ENCODE assay signal across 1 cellular context in the genomic region with DNA sequence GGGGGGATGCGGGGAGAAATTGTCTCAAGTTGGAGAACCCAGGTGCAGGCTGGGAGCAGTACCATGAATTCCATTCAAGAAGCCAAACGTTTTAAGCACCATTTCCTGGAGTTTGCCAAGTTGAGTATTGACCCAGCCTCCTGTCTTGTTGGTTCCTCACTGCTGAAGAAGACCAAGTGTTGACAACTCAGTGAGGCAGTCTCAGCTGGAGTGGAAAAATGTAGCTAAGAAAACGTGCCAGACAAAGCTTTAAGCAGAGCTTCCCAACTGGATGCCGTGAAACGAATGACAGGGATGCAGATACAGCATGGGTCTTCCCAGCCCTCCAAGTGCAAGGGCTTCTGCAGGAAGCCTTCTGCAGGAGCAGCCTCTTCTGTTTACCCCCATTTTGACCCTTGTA.
TF ChIP-seq lines count a peak whose summit lies in the region.

No MANE protein-coding gene starts in this region.

TF ChIP-seq in GM23338, 12 proteins besides CTCF, POLR2A, EP300 and RAD21 (continued from another document):
- TF ChIP-seq, protein P1, sequence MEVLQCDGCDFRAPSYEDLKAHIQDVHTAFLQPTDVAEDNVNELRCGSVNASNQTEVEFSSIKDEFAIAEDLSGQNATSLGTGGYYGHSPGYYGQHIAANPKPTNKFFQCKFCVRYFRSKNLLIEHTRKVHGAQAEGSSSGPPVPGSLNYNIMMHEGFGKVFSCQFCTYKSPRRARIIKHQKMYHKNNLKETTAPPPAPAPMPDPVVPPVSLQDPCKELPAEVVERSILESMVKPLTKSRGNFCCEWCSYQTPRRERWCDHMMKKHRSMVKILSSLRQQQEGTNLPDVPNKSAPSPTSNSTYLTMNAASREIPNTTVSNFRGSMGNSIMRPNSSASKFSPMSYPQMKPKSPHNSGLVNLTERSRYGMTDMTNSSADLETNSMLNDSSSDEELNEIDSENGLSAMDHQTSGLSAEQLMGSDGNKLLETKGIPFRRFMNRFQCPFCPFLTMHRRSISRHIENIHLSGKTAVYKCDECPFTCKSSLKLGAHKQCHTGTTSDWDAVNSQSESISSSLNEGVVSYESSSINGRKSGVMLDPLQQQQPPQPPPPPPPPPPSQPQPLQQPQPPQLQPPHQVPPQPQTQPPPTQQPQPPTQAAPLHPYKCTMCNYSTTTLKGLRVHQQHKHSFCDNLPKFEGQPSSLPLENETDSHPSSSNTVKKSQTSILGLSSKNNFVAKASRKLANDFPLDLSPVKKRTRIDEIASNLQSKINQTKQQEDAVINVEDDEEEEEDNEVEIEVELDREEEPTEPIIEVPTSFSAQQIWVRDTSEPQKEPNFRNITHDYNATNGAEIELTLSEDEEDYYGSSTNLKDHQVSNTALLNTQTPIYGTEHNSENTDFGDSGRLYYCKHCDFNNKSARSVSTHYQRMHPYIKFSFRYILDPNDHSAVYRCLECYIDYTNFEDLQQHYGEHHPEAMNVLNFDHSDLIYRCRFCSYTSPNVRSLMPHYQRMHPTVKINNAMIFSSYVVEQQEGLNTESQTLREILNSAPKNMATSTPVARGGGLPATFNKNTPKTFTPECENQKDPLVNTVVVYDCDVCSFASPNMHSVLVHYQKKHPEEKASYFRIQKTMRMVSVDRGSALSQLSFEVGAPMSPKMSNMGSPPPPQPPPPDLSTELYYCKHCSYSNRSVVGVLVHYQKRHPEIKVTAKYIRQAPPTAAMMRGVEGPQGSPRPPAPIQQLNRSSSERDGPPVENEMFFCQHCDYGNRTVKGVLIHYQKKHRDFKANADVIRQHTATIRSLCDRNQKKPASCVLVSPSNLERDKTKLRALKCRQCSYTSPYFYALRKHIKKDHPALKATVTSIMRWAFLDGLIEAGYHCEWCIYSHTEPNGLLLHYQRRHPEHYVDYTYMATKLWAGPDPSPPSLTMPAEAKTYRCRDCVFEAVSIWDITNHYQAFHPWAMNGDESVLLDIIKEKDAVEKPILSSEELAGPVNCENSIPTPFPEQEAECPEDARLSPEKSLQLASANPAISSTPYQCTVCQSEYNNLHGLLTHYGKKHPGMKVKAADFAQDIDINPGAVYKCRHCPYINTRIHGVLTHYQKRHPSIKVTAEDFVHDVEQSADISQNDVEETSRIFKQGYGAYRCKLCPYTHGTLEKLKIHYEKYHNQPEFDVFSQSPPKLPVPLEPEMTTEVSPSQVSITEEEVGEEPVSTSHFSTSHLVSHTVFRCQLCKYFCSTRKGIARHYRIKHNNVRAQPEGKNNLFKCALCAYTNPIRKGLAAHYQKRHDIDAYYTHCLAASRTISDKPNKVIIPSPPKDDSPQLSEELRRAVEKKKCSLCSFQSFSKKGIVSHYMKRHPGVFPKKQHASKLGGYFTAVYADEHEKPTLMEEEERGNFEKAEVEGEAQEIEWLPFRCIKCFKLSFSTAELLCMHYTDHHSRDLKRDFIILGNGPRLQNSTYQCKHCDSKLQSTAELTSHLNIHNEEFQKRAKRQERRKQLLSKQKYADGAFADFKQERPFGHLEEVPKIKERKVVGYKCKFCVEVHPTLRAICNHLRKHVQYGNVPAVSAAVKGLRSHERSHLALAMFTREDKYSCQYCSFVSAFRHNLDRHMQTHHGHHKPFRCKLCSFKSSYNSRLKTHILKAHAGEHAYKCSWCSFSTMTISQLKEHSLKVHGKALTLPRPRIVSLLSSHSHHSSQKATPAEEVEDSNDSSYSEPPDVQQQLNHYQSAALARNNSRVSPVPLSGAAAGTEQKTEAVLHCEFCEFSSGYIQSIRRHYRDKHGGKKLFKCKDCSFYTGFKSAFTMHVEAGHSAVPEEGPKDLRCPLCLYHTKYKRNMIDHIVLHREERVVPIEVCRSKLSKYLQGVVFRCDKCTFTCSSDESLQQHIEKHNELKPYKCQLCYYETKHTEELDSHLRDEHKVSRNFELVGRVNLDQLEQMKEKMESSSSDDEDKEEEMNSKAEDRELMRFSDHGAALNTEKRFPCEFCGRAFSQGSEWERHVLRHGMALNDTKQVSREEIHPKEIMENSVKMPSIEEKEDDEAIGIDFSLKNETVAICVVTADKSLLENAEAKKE (CRISPR knock-in tag; IDR thresholded peaks at IDR 0.05): 0 out of 2 replicates have a peak, but pooled peaks have one; percentile 23
- TF ChIP-seq, protein P2, sequence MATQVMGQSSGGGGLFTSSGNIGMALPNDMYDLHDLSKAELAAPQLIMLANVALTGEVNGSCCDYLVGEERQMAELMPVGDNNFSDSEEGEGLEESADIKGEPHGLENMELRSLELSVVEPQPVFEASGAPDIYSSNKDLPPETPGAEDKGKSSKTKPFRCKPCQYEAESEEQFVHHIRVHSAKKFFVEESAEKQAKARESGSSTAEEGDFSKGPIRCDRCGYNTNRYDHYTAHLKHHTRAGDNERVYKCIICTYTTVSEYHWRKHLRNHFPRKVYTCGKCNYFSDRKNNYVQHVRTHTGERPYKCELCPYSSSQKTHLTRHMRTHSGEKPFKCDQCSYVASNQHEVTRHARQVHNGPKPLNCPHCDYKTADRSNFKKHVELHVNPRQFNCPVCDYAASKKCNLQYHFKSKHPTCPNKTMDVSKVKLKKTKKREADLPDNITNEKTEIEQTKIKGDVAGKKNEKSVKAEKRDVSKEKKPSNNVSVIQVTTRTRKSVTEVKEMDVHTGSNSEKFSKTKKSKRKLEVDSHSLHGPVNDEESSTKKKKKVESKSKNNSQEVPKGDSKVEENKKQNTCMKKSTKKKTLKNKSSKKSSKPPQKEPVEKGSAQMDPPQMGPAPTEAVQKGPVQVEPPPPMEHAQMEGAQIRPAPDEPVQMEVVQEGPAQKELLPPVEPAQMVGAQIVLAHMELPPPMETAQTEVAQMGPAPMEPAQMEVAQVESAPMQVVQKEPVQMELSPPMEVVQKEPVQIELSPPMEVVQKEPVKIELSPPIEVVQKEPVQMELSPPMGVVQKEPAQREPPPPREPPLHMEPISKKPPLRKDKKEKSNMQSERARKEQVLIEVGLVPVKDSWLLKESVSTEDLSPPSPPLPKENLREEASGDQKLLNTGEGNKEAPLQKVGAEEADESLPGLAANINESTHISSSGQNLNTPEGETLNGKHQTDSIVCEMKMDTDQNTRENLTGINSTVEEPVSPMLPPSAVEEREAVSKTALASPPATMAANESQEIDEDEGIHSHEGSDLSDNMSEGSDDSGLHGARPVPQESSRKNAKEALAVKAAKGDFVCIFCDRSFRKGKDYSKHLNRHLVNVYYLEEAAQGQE (IDR thresholded peaks at IDR 0.05; ENCODE audit: unreplicated experiment): no peak
- TF ChIP-seq JUNB (IDR thresholded peaks at IDR 0.05; ENCODE audit: unreplicated experiment) (no peak), EZH2 (IDR thresholded peaks at IDR 0.05; ENCODE audit: low read depth, unreplicated experiment) (no peak)
